1 cellular context compared by ENCODE assay signal in genomic region chr22:38843201-38843715, GRCh38.
TF ChIP-seq lines count a peak whose summit lies in the region.

No MANE protein-coding gene starts in this region.

TF ChIP-seq in endothelial cell of umbilical vein, 7 proteins besides CTCF, POLR2A, EP300 and RAD21 (continued from another document):
- no peak for TF ChIP-seq JUN (IDR thresholded peaks at IDR 0.05; ENCODE audit: borderline replicate concordance, insufficient read depth, insufficient read length, low read depth)
- no peak for TF ChIP-seq POLR2AphosphoS5 (IDR thresholded peaks at IDR 0.05; ENCODE audit: insufficient read depth, low read depth, low read length)
- TF ChIP-seq GATA2 (IDR thresholded peaks at IDR 0.05; ENCODE audit: insufficient read depth, insufficient read length, low read depth, low read length) = no peak
- TF ChIP-seq MAX (IDR thresholded peaks at IDR 0.05; ENCODE audit: insufficient read depth, insufficient read length) = no peak
TF ChIP-seq in endothelial cell of umbilical vein: peak in this region for 1.
